22 cellular contexts compared by ENCODE assay signal in the genomic region with DNA sequence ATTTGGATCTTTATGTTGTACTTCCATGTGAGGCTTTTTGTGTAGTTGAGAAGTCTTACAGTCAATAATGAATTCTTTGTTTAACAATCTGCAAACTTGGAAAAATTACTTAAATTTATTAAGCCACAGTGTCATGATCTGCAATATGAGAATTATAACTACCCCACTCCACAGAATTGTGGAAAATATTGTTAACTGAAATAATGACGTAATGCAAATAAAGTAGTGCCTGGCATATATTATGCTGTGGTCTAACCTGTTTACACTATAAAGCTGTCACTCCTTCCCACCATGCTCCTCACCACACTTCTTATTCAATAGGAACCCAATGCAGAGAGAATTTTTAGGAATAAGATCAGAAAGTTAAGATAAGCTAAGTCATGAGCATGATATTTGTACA.
"Had no signal": no experiment of that assay in that cellular context is flagged by ENCODE, and none has a peak within 500 bp of the region (broad histone marks: within the 10 kb centered on the region; RNA-seq: fewer than 3 reads in every experiment).

No MANE protein-coding gene starts in this region.

- H3K4me1 Mint-ChIP-seq: mesothelial cell of epicardium had no signal

- H3K79me2 ChIP-seq: hepatocyte had no signal

- H3K4me3 ChIP-seq: coronary artery, dorsolateral prefrontal cortex, esophagus muscularis mucosa, gastroesophageal sphincter, heart left ventricle, hepatocyte, left lung, lower lobe of right lung, mucosa of descending colon had no signal

- H3K4me3 Mint-ChIP-seq: mesothelial cell of epicardium had no signal

- H3K36me3 Mint-ChIP-seq: mesothelial cell of epicardium had no signal

- H2AFZ ChIP-seq: hepatocyte had no signal

- H3K9me3 Mint-ChIP-seq: mesothelial cell of epicardium had no signal

- H3K4me2 ChIP-seq: hepatocyte had no signal

- DNase-seq: dermis blood vessel endothelial cell; dorsolateral prefrontal cortex; effector CD4-positive, alpha-beta T cell; effector memory CD4-positive, alpha-beta T cell; foreskin keratinocyte; heart left ventricle; hypothalamus; left cardiac atrium; left lung; left ventricle myocardium superior; lower lobe of right lung; mesenchymal stem cell; mucosa of descending colon had no signal

- ATAC-seq: foreskin keratinocyte, gastroesophageal sphincter, heart left ventricle, left cardiac atrium, left lung, left ventricle myocardium superior, lower lobe of right lung, mucosa of descending colon had no signal

- H3K27me3 ChIP-seq: esophagus muscularis mucosa, foreskin keratinocyte, gastroesophageal sphincter, heart left ventricle, hepatocyte, left lung had no signal

- FAIRE-seq: colon, endothelial cell of umbilical vein, frontal cortex, keratinocyte had no signal

- H3K27ac ChIP-seq: coronary artery, dorsolateral prefrontal cortex, esophagus muscularis mucosa, foreskin keratinocyte, gastroesophageal sphincter, heart left ventricle, hepatocyte, left lung, lower lobe of right lung had no signal

- H3K4me1 ChIP-seq: esophagus muscularis mucosa, foreskin keratinocyte, gastroesophageal sphincter, heart left ventricle, left lung, lower lobe of right lung had no signal

- H3K9me3 ChIP-seq: esophagus muscularis mucosa, gastroesophageal sphincter, heart left ventricle, lower lobe of right lung, mucosa of descending colon had no signal

- H3K27ac Mint-ChIP-seq: mesothelial cell of epicardium had no signal

- H3K36me3 ChIP-seq: esophagus muscularis mucosa, gastroesophageal sphincter, heart left ventricle, left lung, lower lobe of right lung had no signal
